Comparison of ENCODE assay signal across 16 cellular contexts in genomic region chr3:12879191-12879815, GRCh38.
"Had no signal": no experiment of that assay in that cellular context is flagged by ENCODE, and none has a peak within 500 bp of the region (broad histone marks: within the 10 kb centered on the region; RNA-seq: fewer than 3 reads in every experiment).

No MANE protein-coding gene starts in this region.

- H3K27ac ChIP-seq: breast epithelium, esophagus muscularis mucosa, pancreas, skin epidermis had no signal

- FAIRE-seq: islet of Langerhans, pancreas, urothelium cell line had no signal

- ATAC-seq: activated T-cell treated with anti-CD3 and anti-CD28 coated beads, Interleukin-2, amount 50 U/mL, for 4 hours; pancreas; stimulated activated naive CD8-positive, alpha-beta T cell treated with anti-CD3 and anti-CD28 coated beads, Interleukin-15, amount 100 ng/mL, for 72 hours had no signal

- H3K4me3 Mint-ChIP-seq: activated B cell treated with CpG ODN at 0.5 μM for 24 hours; activated naive CD8-positive, alpha-beta T cell; activated T-cell treated with anti-CD3 and anti-CD28 coated beads, Interleukin-2, amount 50 U/mL, for 4 hours; stimulated activated naive CD8-positive, alpha-beta T cell treated with anti-CD3 and anti-CD28 coated beads, Interleukin-15, amount 100 ng/mL, for 72 hours; T-helper 1 cell treated with Interleukin-12 subunit alpha and Interleukin-12 subunit beta and Interleukin-4 antibody, amounts not matched to agents 30 μg/mL and 1 μg/mL, for 36 hours had no signal

- H3K27me3 ChIP-seq: pancreas had no signal

- H3K4me3 ChIP-seq: breast epithelium, esophagus muscularis mucosa, pancreas, skin epidermis had no signal

- H3K9me3 Mint-ChIP-seq: activated B cell treated with CpG ODN at 0.5 μM for 24 hours; activated T-cell treated with anti-CD3 and anti-CD28 coated beads, Interleukin-2, amount 50 U/mL, for 4 hours; stimulated activated naive CD8-positive, alpha-beta T cell treated with anti-CD3 and anti-CD28 coated beads, Interleukin-15, amount 100 ng/mL, for 72 hours; T-helper 1 cell treated with Interleukin-12 subunit alpha and Interleukin-12 subunit beta and Interleukin-4 antibody, amounts not matched to agents 30 μg/mL and 1 μg/mL, for 36 hours had no signal

- DNase-seq: activated B cell treated with CpG ODN at 0.5 μM for 24 hours; activated gamma-delta T cell; activated T-cell treated with anti-CD3 and anti-CD28 coated beads, Interleukin-2, amount 50 U/mL, for 4 hours; aorta; mesenchymal stem cell; pancreas; retina; stimulated activated CD4-positive, alpha-beta T cell treated with anti-CD3 and anti-CD28 coated beads, Interleukin-4, amount 100 ng/mL, for 4 hours; stimulated activated naive CD8-positive, alpha-beta T cell treated with anti-CD3 and anti-CD28 coated beads, Interleukin-15, amount 100 ng/mL, for 72 hours had no signal

- H3K4me1 ChIP-seq: breast epithelium had no signal

- H3K36me3 ChIP-seq: breast epithelium, esophagus muscularis mucosa, pancreas had no signal

- H3K9me3 ChIP-seq: breast epithelium, esophagus muscularis mucosa, pancreas had no signal

- H3K27ac Mint-ChIP-seq: activated B cell treated with CpG ODN at 0.5 μM for 24 hours; activated naive CD8-positive, alpha-beta T cell; stimulated activated naive CD8-positive, alpha-beta T cell treated with anti-CD3 and anti-CD28 coated beads, Interleukin-15, amount 100 ng/mL, for 72 hours; T-helper 1 cell treated with Interleukin-12 subunit alpha and Interleukin-12 subunit beta and Interleukin-4 antibody, amounts not matched to agents 30 μg/mL and 1 μg/mL, for 36 hours had no signal

- H3K36me3 Mint-ChIP-seq: activated naive CD8-positive, alpha-beta T cell had no signal
